ENCODE assay signal across 15 cellular contexts in genomic region chr11:101974255-101974654, GRCh38. TPM values are rescaled to one million over a fixed set of nuclear protein-coding genes. Genes with fewer than 3 reads are reported as not detected.
A peak's percentile ranks its signal among the peaks of the same experiment; 100 is the strongest.
DNase-seq lines count a peak whose midpoint lies in the region; ATAC-seq, FAIRE-seq and TF ChIP-seq lines count a peak whose summit lies in the region.
"Had no signal": no experiment of that assay in that cellular context is flagged by ENCODE, and none has a peak within 500 bp of the region (broad histone marks: within the 10 kb centered on the region; RNA-seq: fewer than 3 reads in every experiment).

No MANE protein-coding gene starts in this region.

- H3K36me3 ChIP-seq in A673 (ENCODE audit: insufficient read depth, low read length, poor library complexity, severe bottlenecking), result no peaks in the 10 kb centered on the region
- H3K36me3 ChIP-seq: BLaER1 treated with 17β-estradiol and CSF1 and Interleukin-3, amounts not matched to agents 10 nM and 100 nM; HAP-1 had no signal

- no peak overlapping the region for H3K27ac ChIP-seq in A673 (ENCODE audit: low read depth, low read length, poor library complexity, severe bottlenecking)
- H3K27ac ChIP-seq: BLaER1 treated with 17β-estradiol and CSF1 and Interleukin-3, amounts not matched to agents 10 nM and 100 nM had no signal

- POLR2A ChIA-PET in A673 (lab: Charles Lee; ENCODE audit: low non-redundant PET), result no interaction called here

- intact Hi-C loops in A673 (cut with micrococcal nuclease; ENCODE audit: unreplicated experiment), result no loop called here

- no peaks in the 10 kb centered on the region for H3K9me3 ChIP-seq in A673 (ENCODE audit: low read depth, low read length, poor library complexity, severe bottlenecking)
- H3K9me3 ChIP-seq: BLaER1 treated with 17β-estradiol and CSF1 and Interleukin-3, amounts not matched to agents 10 nM and 100 nM; HAP-1 had no signal

- no TSS peak for BruUV-seq in A673 (replicated peaks; lab: Mats Ljungman, UMichigan)

- H3K4me1 ChIP-seq in A673 (ENCODE audit: insufficient read depth, low read length, poor library complexity, severe bottlenecking), result no peaks in the 10 kb centered on the region
- H3K4me1 ChIP-seq: BLaER1 treated with 17β-estradiol and CSF1 and Interleukin-3, amounts not matched to agents 10 nM and 100 nM; HAP-1 had no signal

- ATAC-seq in HG03432 (IDR thresholded peaks at IDR 0.05; ENCODE audit: unreplicated experiment), result no peak
- no peak for ATAC-seq in HG02798 (IDR thresholded peaks at IDR 0.05; ENCODE audit: poor library complexity, unreplicated experiment)

- FAIRE-seq in TTC549 (lab: Jason Lieb, UNC), result peak; percentile 20
- FAIRE-seq: endothelial cell of umbilical vein had no signal

- 0 out of 2 replicates have a peak, but pooled peaks have one; percentile 29 for TF ChIP-seq CTCF in A673 (conservative IDR thresholded peaks at IDR 0.05; ENCODE audit: low read depth, low read length)
- peak; percentile 26 for TF ChIP-seq CTCF in fibroblast of villous mesenchyme (IDR thresholded peaks at IDR 0.05; ENCODE audit: insufficient read depth, low read depth, low read length)

- no peaks in the 10 kb centered on the region for H3K27me3 ChIP-seq in A673 (replicated peaks; ENCODE audit: insufficient read depth, low read depth, low read length, poor library complexity)
- H3K27me3 ChIP-seq: BLaER1 treated with 17β-estradiol and CSF1 and Interleukin-3, amounts not matched to agents 10 nM and 100 nM had no signal

- H3K4me3 ChIP-seq in A673 (ENCODE audit: low read depth, low read length, poor library complexity, severe bottlenecking) (no peak overlapping the region), fibroblast of villous mesenchyme (ENCODE audit: low read depth, low read length) (no peak overlapping the region)
- H3K4me3 ChIP-seq: BLaER1 treated with 17β-estradiol and CSF1 and Interleukin-3, amounts not matched to agents 10 nM and 100 nM; HAP-1 had no signal

- CTCF ChIA-PET in A673 (lab: Charles Lee), result interaction anchor here (1.0 to 1.3 kb wide), 2 partner anchors 34 to 113 kb away, joined by 4 to 7 read pairs; no protein-coding TSS in a partner anchor

- no peak for DNase-seq in A673 (ENCODE audit: low spot score)
- DNase-seq in HCEC 1CT, result peak; percentile 31
- DNase-seq in fibroblast of villous mesenchyme (ENCODE audit: low read depth), result peak; percentile 33
- no peak for DNase-seq in kidney tubule cell (ENCODE audit: low spot score)
- DNase-seq in superior temporal gyrus (ENCODE audit: extremely low spot score), result no peak
- DNase-seq: NCI-H510A treated with DMSO at 0.1 percent for 48 hours, SHP77 had no signal

RNA-seq across cellular contexts. Expression of gene ANGPTL5, which starts 57.9 kb away (rescaled TPM):
- total RNA-seq in A673 (2021), result not detected in 2 replicates
- not detected in 2 replicates for total RNA-seq in fibroblast of villous mesenchyme
- total RNA-seq: endothelial cell of umbilical vein, pulmonary artery endothelial cell, ureter had no signal

RNA-seq across cellular contexts. Expression of gene CEP126, which starts 59.4 kb away (rescaled TPM):
- total RNA-seq in A673 (2021), result 2.3 and 3.1 TPM in 2 replicates
- total RNA-seq in fibroblast of villous mesenchyme, result 0.97 and 2.2 TPM in 2 replicates

Comparison
In these comparisons a context has a peak if more than half of its experiments do, and no peak if none do; other contexts are left out.
1. DNase-seq: peak in HCEC 1CT (single experiment) and fibroblast of villous mesenchyme (single experiment); none in A673 (single experiment), kidney tubule cell (single experiment) and superior temporal gyrus (single experiment).